ENCODE assay signal across 19 cellular contexts in genomic region chrX:9688833-9689232, GRCh38.
DNase-seq lines count a peak whose midpoint lies in the region; ATAC-seq, FAIRE-seq and TF ChIP-seq lines count a peak whose summit lies in the region.
"Had no signal": no experiment of that assay in that cellular context is flagged by ENCODE, and none has a peak within 500 bp of the region (broad histone marks: within the 10 kb centered on the region; RNA-seq: fewer than 3 reads in every experiment).

No MANE protein-coding gene starts in this region.

- H3K36me3 Mint-ChIP-seq in WTC11 (peaks cover 19% of the 10 kb centered on the region), nephron progenitor cell (ENCODE audit: low read depth) (peaks cover 81% of the 10 kb centered on the region)

- CTCF ChIA-PET in WTC11 (lab: Charles Lee), result no interaction called here

- peaks cover 15% of the 10 kb centered on the region for H3K4me1 ChIP-seq in SJCRH30
- no peaks in the 10 kb centered on the region for H3K4me1 ChIP-seq in colonic mucosa
- H3K4me1 ChIP-seq in smooth muscle cell (ENCODE audit: low read depth), result no peaks in the 10 kb centered on the region

- peak overlapping the region; percentile 72; the same call in 1 of the 2 replicates for H3K27ac Mint-ChIP-seq in WTC11
- peak overlapping the region; percentile 57 for H3K27ac Mint-ChIP-seq in nephron progenitor cell
- H3K27ac Mint-ChIP-seq: GM23338, H9 had no signal

- H3K9ac ChIP-seq in colonic mucosa (ENCODE audit: low read depth in 2 of 2, low read length in 2 of 2) (no peak overlapping the region), smooth muscle cell (ENCODE audit: low read depth) (no peak overlapping the region)

- H3K4me3 Mint-ChIP-seq in WTC11 (no peak overlapping the region), nephron progenitor cell (no peak overlapping the region)
- H3K4me3 Mint-ChIP-seq: GM23338, H9 had no signal

- no peaks in the 10 kb centered on the region for H3K79me2 ChIP-seq in smooth muscle cell (ENCODE audit: low read depth)

- no peak overlapping the region for H2AFZ ChIP-seq in smooth muscle cell (ENCODE audit: low read depth)
- H2AFZ ChIP-seq: GM23338 had no signal

- FAIRE-seq in bronchial epithelial cell (lab: Jason Lieb, UNC), result peak; percentile 62
- FAIRE-seq: GM18507 had no signal

- H3K27ac ChIP-seq in SJCRH30, result peak overlapping the region; percentile 92; the same call in 1 of the 2 replicates
- H3K27ac ChIP-seq in colonic mucosa, result no peak overlapping the region
- H3K27ac ChIP-seq in smooth muscle cell (ENCODE audit: low read depth), result no peak overlapping the region

- DNase-seq in SJCRH30 (no peak), WTC11 (ENCODE audit: low spot score) (no peak), bronchial epithelial cell (ENCODE audit: low read depth) (no peak), nephron progenitor cell (no peak), colonic mucosa (no peak), smooth muscle cell (lab: John Stamatoyannopoulos, UW; ENCODE audit: unreplicated experiment) (no peak), NCI-H1694 treated with DMSO at 0.1 percent for 48 hours (lab: John Stamatoyannopoulos, UW) (no peak), HUDEP-2 (lab: John Stamatoyannopoulos, UW; ENCODE audit: unreplicated experiment in 76 of 76) (no peak)
- DNase-seq: C1 segment of cervical spinal cord; Calu3; CD4-positive, alpha-beta memory T cell; COR-L47; DMS53; DMS79 treated with DMSO at 0.1 percent for 48 hours; GF-D8; H9 had no signal

- POLR2A ChIA-PET in WTC11 (lab: Charles Lee), result no interaction called here

- TF ChIP-seq CTCF in WTC11 (IDR thresholded peaks at IDR 0.05) (no peak), bronchial epithelial cell (IDR thresholded peaks at IDR 0.05; ENCODE audit: insufficient read depth, low read length, severe bottlenecking) (no peak), nephron progenitor cell (IDR thresholded peaks at IDR 0.05) (no peak), colonic mucosa (IDR thresholded peaks at IDR 0.05) (no peak), smooth muscle cell (IDR thresholded peaks at IDR 0.05; ENCODE audit: borderline replicate concordance, insufficient read depth, poor library complexity, severe bottlenecking) (no peak)

- H3K9me3 ChIP-seq in SJCRH30 (replicated peaks) (peaks cover 5% of the 10 kb centered on the region; the same call in 1 of the 2 replicates), colonic mucosa (no peaks in the 10 kb centered on the region), smooth muscle cell (replicated peaks; ENCODE audit: low read depth) (no peaks in the 10 kb centered on the region)

- H3K4me3 ChIP-seq in SJCRH30 (no peak overlapping the region), bronchial epithelial cell (ENCODE audit: low read depth, low read length) (no peak overlapping the region), colonic mucosa (no peak overlapping the region), smooth muscle cell (no peak overlapping the region)
- H3K4me3 ChIP-seq: GM23338 had no signal

- 96% methylated on average over 24 of the region's 24 CpGs for whole genome bisulfite sequencing in smooth muscle cell (ENCODE audit: low lambda C conversion rate)

- ATAC-seq in WTC11, result no peak
- ATAC-seq: GM23338, HCT116 had no signal

- no peaks in the 10 kb centered on the region for H3F3A ChIP-seq in smooth muscle cell (ENCODE audit: low read depth)

- no peaks in the 10 kb centered on the region for H3K27me3 Mint-ChIP-seq in WTC11 (ENCODE audit: low read depth)
- H3K27me3 Mint-ChIP-seq in nephron progenitor cell (ENCODE audit: low read depth, poor library complexity), result peaks cover 3% of the 10 kb centered on the region
- H3K27me3 Mint-ChIP-seq: CD4-positive, alpha-beta memory T cell had no signal

- intact Hi-C loops in colonic mucosa (cut with DNase I), result loop anchor here (10.0 kb wide), 1 partner anchor 224 kb away; the partner anchor contains the start of gene TBL1X

- H3K27me3 ChIP-seq in SJCRH30 (no peaks in the 10 kb centered on the region), bronchial epithelial cell (ENCODE audit: control insufficient read depth, insufficient read depth, low read length) (no peaks in the 10 kb centered on the region), colonic mucosa (no peaks in the 10 kb centered on the region), smooth muscle cell (ENCODE audit: low read depth) (no peaks in the 10 kb centered on the region)

- H4K20me1 ChIP-seq in smooth muscle cell (ENCODE audit: low read depth), result no peaks in the 10 kb centered on the region

- peaks cover 26% of the 10 kb centered on the region for H3K36me3 ChIP-seq in SJCRH30
- no peaks in the 10 kb centered on the region for H3K36me3 ChIP-seq in bronchial epithelial cell (ENCODE audit: control insufficient read depth, insufficient read depth, low read length)
- H3K36me3 ChIP-seq in colonic mucosa, result no peaks in the 10 kb centered on the region
- H3K36me3 ChIP-seq in smooth muscle cell (ENCODE audit: low read depth), result no peaks in the 10 kb centered on the region

- no peaks in the 10 kb centered on the region for H3K4me1 Mint-ChIP-seq in WTC11
- H3K4me1 Mint-ChIP-seq in nephron progenitor cell, result no peaks in the 10 kb centered on the region
- H3K4me1 Mint-ChIP-seq: GM23338, H9 had no signal

- H3K4me2 ChIP-seq in smooth muscle cell, result no peak overlapping the region
- H3K4me2 ChIP-seq: GM23338 had no signal

- no peaks in the 10 kb centered on the region for H3K9me3 Mint-ChIP-seq in WTC11
- H3K9me3 Mint-ChIP-seq in nephron progenitor cell, result peaks cover 55% of the 10 kb centered on the region
- H3K9me3 Mint-ChIP-seq: GM23338 had no signal

TF ChIP-seq in WTC11, 78 proteins besides CTCF, POLR2A, EP300 and RAD21:
- TF ChIP-seq PRRX2 (CRISPR knock-in tag; IDR thresholded peaks at IDR 0.05) (no peak), ZNF263 (CRISPR knock-in tag; IDR thresholded peaks at IDR 0.05; ENCODE audit: low read depth) (no peak), ELF4 (CRISPR knock-in tag; IDR thresholded peaks at IDR 0.05; ENCODE audit: low read depth) (no peak), ZNF512 (CRISPR knock-in tag; IDR thresholded peaks at IDR 0.05; ENCODE audit: borderline replicate concordance) (no peak), KAT7 (CRISPR knock-in tag; IDR thresholded peaks at IDR 0.05; ENCODE audit: borderline replicate concordance) (no peak), SOX15 (CRISPR knock-in tag; IDR thresholded peaks at IDR 0.05) (no peak)
